8 cellular contexts compared by ENCODE assay signal in the genomic region with DNA sequence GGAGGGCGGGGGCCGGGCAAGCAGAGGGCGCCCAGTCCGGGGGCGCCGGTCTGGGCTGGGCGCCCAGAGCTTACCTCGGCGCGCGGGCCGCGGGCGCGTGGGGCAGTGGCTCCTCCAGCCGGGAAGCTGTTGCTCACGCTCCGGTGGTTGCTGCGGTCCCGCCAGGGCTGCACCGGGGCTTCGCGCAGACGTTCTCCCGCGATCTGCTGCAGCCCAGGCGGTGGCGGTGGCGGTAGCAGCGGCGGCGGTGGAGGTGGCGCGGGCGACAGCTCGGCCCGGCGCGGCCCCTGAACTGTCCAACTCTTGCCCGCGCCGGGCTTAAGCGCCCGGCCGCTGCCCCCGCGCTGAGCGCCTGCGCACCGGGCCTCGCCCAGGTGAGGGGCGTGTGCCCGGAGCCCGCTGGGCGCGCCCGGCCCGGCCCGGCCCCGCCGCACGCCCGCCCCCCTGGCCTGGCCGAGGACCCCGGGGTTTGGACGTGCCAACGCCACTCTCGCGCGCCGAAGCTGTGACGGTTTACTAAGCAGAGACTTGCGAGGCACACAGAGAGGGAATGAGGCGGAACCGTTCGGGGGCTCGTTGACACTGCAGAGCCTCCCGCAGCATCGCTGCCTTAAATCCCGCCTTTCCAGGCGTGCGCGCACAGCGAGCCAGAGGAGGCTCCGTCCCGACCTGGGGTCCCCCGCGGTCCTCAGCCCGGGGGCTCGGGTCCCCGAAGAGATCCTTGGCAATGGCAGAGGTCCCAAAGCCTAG. TPM values are rescaled to one million over a fixed set of nuclear protein-coding genes. Genes with fewer than 3 reads are reported as not detected.
DNase-seq lines count a peak whose midpoint lies in the region; ATAC-seq and TF ChIP-seq lines count a peak whose summit lies in the region.

A gene (minus strand): TSS at position 586 of the 750 bp plus-strand sequence.

- peak; percentile 26 for DNase-seq in DMS53 treated with DMSO at 0.1 percent for 48 hours (lab: John Stamatoyannopoulos, UW; ENCODE audit: unreplicated experiment)
- peak; percentile 3 for DNase-seq in NCI-H1694 treated with DMSO at 0.1 percent for 48 hours (lab: John Stamatoyannopoulos, UW)
- peak; percentile 77 for DNase-seq in islet precursor cell
- no peak for DNase-seq in stimulated activated naive CD8-positive, alpha-beta T cell treated with anti-CD3 and anti-CD28 coated beads, Interleukin-15, amount 100 ng/mL, for 72 hours
- DNase-seq in ureter (ENCODE audit: low spot score) = no peak

- H3K4me1 Mint-ChIP-seq in brain = peaks cover 18% of the 10 kb centered on the region
- H3K4me1 Mint-ChIP-seq in stimulated activated naive CD8-positive, alpha-beta T cell treated with anti-CD3 and anti-CD28 coated beads, Interleukin-15, amount 100 ng/mL, for 72 hours = peaks cover 17% of the 10 kb centered on the region

- H3K4me3 Mint-ChIP-seq in brain = peak within 1 kb of the TSS; percentile 85 to 88 (median 87)
- H3K4me3 Mint-ChIP-seq in stimulated activated naive CD8-positive, alpha-beta T cell treated with anti-CD3 and anti-CD28 coated beads, Interleukin-15, amount 100 ng/mL, for 72 hours = peak within 1 kb of the TSS; percentile 51 to 63

- peaks cover 84% of the 10 kb centered on the region for H3K27me3 Mint-ChIP-seq in brain
- H3K27me3 Mint-ChIP-seq in stimulated activated naive CD8-positive, alpha-beta T cell treated with anti-CD3 and anti-CD28 coated beads, Interleukin-15, amount 100 ng/mL, for 72 hours = peaks cover 80% of the 10 kb centered on the region

- TF ChIP-seq CTCF in brain (conservative IDR thresholded peaks at IDR 0.05) = no peak

- H3K36me3 Mint-ChIP-seq in brain = no peaks in the 10 kb centered on the region

- ATAC-seq in GM21447 (IDR thresholded peaks at IDR 0.05; ENCODE audit: unreplicated experiment) = peak; percentile 36
- peak; percentile 62 for ATAC-seq in stimulated activated naive CD8-positive, alpha-beta T cell treated with anti-CD3 and anti-CD28 coated beads, Interleukin-15, amount 100 ng/mL, for 72 hours
- ATAC-seq in HG03342 (IDR thresholded peaks at IDR 0.05; ENCODE audit: unreplicated experiment) = no peak

- H3K9me3 Mint-ChIP-seq in brain = no peaks in the 10 kb centered on the region
- no peaks in the 10 kb centered on the region for H3K9me3 Mint-ChIP-seq in stimulated activated naive CD8-positive, alpha-beta T cell treated with anti-CD3 and anti-CD28 coated beads, Interleukin-15, amount 100 ng/mL, for 72 hours

- no peak within 1 kb of the TSS for H3K27ac Mint-ChIP-seq in brain
- H3K27ac Mint-ChIP-seq in stimulated activated naive CD8-positive, alpha-beta T cell treated with anti-CD3 and anti-CD28 coated beads, Interleukin-15, amount 100 ng/mL, for 72 hours = no peak within 1 kb of the TSS

RNA-seq across cellular contexts. Expression of the gene that starts here (rescaled TPM):
- 2.4 TPM for polyA plus RNA-seq in brain (ENCODE audit: insufficient read depth, low read depth, low replicate concordance)
- total RNA-seq in ureter = 0.83 TPM

Comparison
In these comparisons a context has a peak if more than half of its experiments do, and no peak if none do; other contexts are left out.
1. DNase-seq: peak in DMS53 treated with DMSO at 0.1 percent for 48 hours (single experiment), NCI-H1694 treated with DMSO at 0.1 percent for 48 hours (single experiment) and islet precursor cell (single experiment); none in stimulated activated naive CD8-positive, alpha-beta T cell treated with anti-CD3 and anti-CD28 coated beads, Interleukin-15, amount 100 ng/mL, for 72 hours (0 of 2) and ureter (single experiment).